Comparison of ENCODE assay signal across 8 cellular contexts in the genomic region with DNA sequence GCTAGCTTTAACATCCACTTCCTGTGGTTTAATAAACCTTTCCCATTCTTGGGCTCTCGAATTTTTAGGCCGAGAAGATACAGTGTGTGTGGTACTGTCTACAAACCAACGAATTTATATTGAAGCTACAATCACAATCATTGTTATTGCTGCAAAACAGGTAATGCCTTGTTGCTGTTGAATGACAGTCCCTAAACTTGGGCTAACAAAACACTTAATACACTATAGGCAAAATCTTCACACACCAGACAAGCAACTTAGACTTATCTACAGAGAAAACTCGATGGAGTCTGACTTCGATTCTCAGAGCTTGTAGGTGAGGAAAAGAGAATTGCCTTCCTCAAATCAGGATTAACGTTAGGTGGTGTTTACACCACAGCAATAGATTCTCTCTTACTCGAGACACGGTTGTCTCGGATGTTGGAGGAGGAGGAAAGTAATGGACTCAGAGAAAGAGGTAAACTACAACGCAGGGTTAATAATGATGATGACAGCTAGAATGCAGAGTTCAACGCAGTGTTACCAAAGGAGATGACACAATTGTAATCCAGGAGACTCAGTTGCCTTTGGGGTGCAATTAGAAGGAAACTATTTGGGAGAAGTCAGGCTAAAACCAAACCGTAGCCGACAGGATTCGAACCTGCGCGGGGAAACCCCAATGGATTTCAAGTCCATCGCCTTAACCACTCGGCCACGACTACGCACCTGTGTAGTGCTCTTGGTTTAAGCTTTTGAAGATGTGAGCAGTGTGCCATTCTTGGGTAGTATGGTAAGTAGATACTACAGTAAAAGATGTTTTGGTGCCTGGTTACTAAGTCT. TPM values are rescaled to one million over a fixed set of nuclear protein-coding genes. Genes with fewer than 3 reads are reported as not detected.
DNase-seq lines count a peak whose midpoint lies in the region; ATAC-seq and TF ChIP-seq lines count a peak whose summit lies in the region.

No MANE protein-coding gene starts in this region.

- no peaks in the 10 kb centered on the region for H3K4me1 ChIP-seq in SJSA1 (replicated peaks)

- H3K4me3 ChIP-seq in SJSA1: no peak overlapping the region

- no peaks in the 10 kb centered on the region for H3K36me3 ChIP-seq in SJSA1

- no peaks in the 10 kb centered on the region for H3K9me3 ChIP-seq in SJSA1 (replicated peaks)

- ATAC-seq in GM21723 (IDR thresholded peaks at IDR 0.05; ENCODE audit: unreplicated experiment) (no peak), GM19324 (IDR thresholded peaks at IDR 0.05; ENCODE audit: low FRiP score, unreplicated experiment) (no peak), GM19328 (IDR thresholded peaks at IDR 0.05; ENCODE audit: unreplicated experiment) (no peak)

- DNase-seq in AG09319 (ENCODE audit: extremely low read depth, low read depth) (peak; percentile 2), HS-5 (ENCODE audit: low read depth) (peak; percentile 62), SJSA1 (ENCODE audit: low read depth in 1 of 2, low spot score in 2 of 2) (peak; percentile 30 to 48), astrocyte of the hippocampus (ENCODE audit: low read depth, low spot score) (peak; percentile 26), lung microvascular endothelial cell (ENCODE audit: low read depth in 2 of 2) (peak; percentile 30 to 39)

- H3K27ac ChIP-seq in SJSA1: no peak overlapping the region

- no peaks in the 10 kb centered on the region for H3K27me3 ChIP-seq in SJSA1 (replicated peaks)

- no peak for TF ChIP-seq CTCF in AG09319 (IDR thresholded peaks at IDR 0.05; ENCODE audit: low read depth, low read length)

RNA-seq across cellular contexts. Expression of gene ZNF184, which starts 32.5 kb away (rescaled TPM):
- total RNA-seq in SJSA1 (2014; rRNA removed; shearing (Covaris generic)): 10.3 and 11.3 TPM in 2 replicates
- 3.9 and 4.4 TPM in 2 replicates for total RNA-seq in lung microvascular endothelial cell

Comparison
In these comparisons a context has a peak if more than half of its experiments do, and no peak if none do; other contexts are left out.
1. DNase-seq: peak in every context shown above with its lines; median percentile 62 in HS-5; 39 in SJSA1; 34 in lung microvascular endothelial cell; 26 in astrocyte of the hippocampus; 2 in AG09319.